ENCODE assay signal across 21 cellular contexts in the genomic region with DNA sequence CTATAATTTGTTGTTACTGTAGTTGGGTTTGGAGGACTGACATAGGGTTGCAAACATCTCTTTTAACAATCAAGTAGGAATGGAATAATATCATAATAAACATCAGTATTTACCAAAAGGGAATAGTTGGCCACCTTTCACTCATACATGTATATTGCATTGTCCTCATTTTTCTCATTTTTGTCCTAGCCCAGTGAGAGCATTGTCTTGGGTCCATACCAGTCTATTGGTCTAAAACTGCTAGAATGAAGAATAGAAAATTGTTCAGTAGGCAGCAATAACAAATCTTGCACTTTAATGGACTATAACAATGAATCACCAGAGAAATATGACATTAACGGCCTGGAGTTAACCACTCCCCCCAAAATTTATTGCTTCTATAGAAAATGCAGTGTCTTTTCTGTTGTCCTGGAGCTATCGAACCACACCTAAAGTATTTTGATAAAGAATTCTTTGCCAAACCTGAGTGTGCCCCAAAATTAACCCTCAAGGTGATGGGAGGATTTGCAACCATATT.
"Had no signal": no experiment of that assay in that cellular context is flagged by ENCODE, and none has a peak within 500 bp of the region (broad histone marks: within the 10 kb centered on the region; RNA-seq: fewer than 3 reads in every experiment).

No MANE protein-coding gene starts in this region.

- DNase-seq: activated CD4-positive, alpha-beta memory T cell treated with anti-CD3 and anti-CD28 coated beads, Interleukin-2, amount 10 ng/mL, durations not matched to agents 7 days and 5 days; activated CD4-positive, alpha-beta T cell treated with anti-CD3 and anti-CD28 coated beads for 36 hours; activated gamma-delta T cell; activated T-cell treated with anti-CD3 and anti-CD28 coated beads, Interleukin-2, amount 50 U/mL, for 48 hours; amniotic stem cell; body of pancreas; effector CD4-positive, alpha-beta T cell; left lung; mucosa of descending colon; naive thymus-derived CD4-positive, alpha-beta T cell; retina; stimulated activated CD4-positive, alpha-beta T cell treated with anti-CD3 and anti-CD28 coated beads, Interleukin-4, amount 100 ng/mL, for 1 hour; stimulated activated naive B cell treated with anti-CD40 and anti-IgM and Interleukin-4, amounts not matched to agents 10 μg/mL and 1 μg/mL and 100 μg/mL, for 72 hours had no signal

- H3K4me1 Mint-ChIP-seq: stimulated activated naive B cell treated with anti-CD40 and anti-IgM and Interleukin-4, amounts not matched to agents 10 μg/mL and 1 μg/mL and 100 μg/mL, for 72 hours had no signal

- H3K27me3 Mint-ChIP-seq: memory B cell had no signal

- H3K36me3 ChIP-seq: left lung, tibial nerve, vagina had no signal

- H3K27me3 ChIP-seq: body of pancreas, tibial nerve, vagina had no signal

- H3K4me3 Mint-ChIP-seq: activated CD4-positive, alpha-beta memory T cell treated with anti-CD3 and anti-CD28 coated beads, Interleukin-2, amount 10 ng/mL, durations not matched to agents 7 days and 5 days; activated CD4-positive, alpha-beta T cell treated with anti-CD3 and anti-CD28 coated beads for 36 hours; central memory CD8-positive, alpha-beta T cell; memory B cell; stimulated activated naive B cell treated with anti-CD40 and anti-IgM and Interleukin-4, amounts not matched to agents 10 μg/mL and 1 μg/mL and 100 μg/mL, for 72 hours; T-helper 1 cell treated with Interleukin-12 subunit alpha and Interleukin-12 subunit beta and Interleukin-4 antibody, amounts not matched to agents 30 μg/mL and 1 μg/mL, for 36 hours had no signal

- H3K79me2 ChIP-seq: parathyroid adenoma had no signal

- H3K36me3 Mint-ChIP-seq: memory B cell; stimulated activated naive B cell treated with anti-CD40 and anti-IgM and Interleukin-4, amounts not matched to agents 10 μg/mL and 1 μg/mL and 100 μg/mL, for 72 hours had no signal

- H2AFZ ChIP-seq: parathyroid adenoma had no signal

- H3K4me1 ChIP-seq: body of pancreas, left lung, parathyroid adenoma, tibial nerve, vagina had no signal

- H3K9me3 ChIP-seq: body of pancreas, left lung, mucosa of descending colon, tibial nerve, vagina had no signal

- H3K27ac ChIP-seq: body of pancreas, coronary artery, left lung, parathyroid adenoma, tibial nerve, vagina had no signal

- H3K27ac Mint-ChIP-seq: activated CD4-positive, alpha-beta memory T cell treated with anti-CD3 and anti-CD28 coated beads, Interleukin-2, amount 10 ng/mL, durations not matched to agents 7 days and 5 days; activated CD4-positive, alpha-beta T cell treated with anti-CD3 and anti-CD28 coated beads for 36 hours; activated naive CD4-positive, alpha-beta T cell treated with anti-CD3 and anti-CD28 coated beads, Interleukin-2, amount 50 U/mL, for 72 hours; memory B cell; stimulated activated naive B cell treated with anti-CD40 and anti-IgM and Interleukin-4, amounts not matched to agents 10 μg/mL and 1 μg/mL and 100 μg/mL, for 72 hours; T-helper 1 cell treated with Interleukin-12 subunit alpha and Interleukin-12 subunit beta and Interleukin-4 antibody, amounts not matched to agents 30 μg/mL and 1 μg/mL, for 36 hours had no signal

- H3K9ac ChIP-seq: parathyroid adenoma had no signal

- H3K4me3 ChIP-seq: body of pancreas, coronary artery, left lung, mucosa of descending colon, tibial nerve, vagina had no signal

- ATAC-seq: activated CD4-positive, alpha-beta T cell treated with anti-CD3 and anti-CD28 coated beads for 36 hours; body of pancreas; left lung; mucosa of descending colon; naive thymus-derived CD4-positive, alpha-beta T cell; stimulated activated naive B cell treated with anti-CD40 and anti-IgM and Interleukin-4, amounts not matched to agents 10 μg/mL and 1 μg/mL and 100 μg/mL, for 72 hours had no signal
